ENCODE assay signal across 10 cellular contexts in genomic region chr6:52514514-52514913, GRCh38.
DNase-seq lines count a peak whose midpoint lies in the region; ATAC-seq and TF ChIP-seq lines count a peak whose summit lies in the region.
"Had no signal": no experiment of that assay in that cellular context is flagged by ENCODE, and none has a peak within 500 bp of the region (broad histone marks: within the 10 kb centered on the region; RNA-seq: fewer than 3 reads in every experiment).

No MANE protein-coding gene starts in this region.

- no peak for ATAC-seq in GM21529 (IDR thresholded peaks at IDR 0.05; ENCODE audit: unreplicated experiment)
- no peak for ATAC-seq in GM19023 (IDR thresholded peaks at IDR 0.05; ENCODE audit: unreplicated experiment)
- no peak for ATAC-seq in GM21825 (IDR thresholded peaks at IDR 0.05; ENCODE audit: unreplicated experiment)
- no peak for ATAC-seq in HG03520 (IDR thresholded peaks at IDR 0.05; ENCODE audit: unreplicated experiment)

- DNase-seq in AG20443 (ENCODE audit: low spot score) (peak; percentile 68), NB4 (ENCODE audit: low read depth) (peak; percentile 81), epithelial cell of proximal tubule (ENCODE audit: low read depth) (peak; percentile 91), neural crest cell (ENCODE audit: low read depth, low spot score) (no peak)
- DNase-seq: DMS79 treated with DMSO at 0.1 percent for 48 hours had no signal

- H3K36me3 Mint-ChIP-seq in neural crest cell (ENCODE audit: low read depth): peaks cover 13% of the 10 kb centered on the region

- TF ChIP-seq CTCF in NB4 (IDR thresholded peaks at IDR 0.05; ENCODE audit: low read depth, low read length) (no peak), epithelial cell of proximal tubule (conservative IDR thresholded peaks at IDR 0.05; ENCODE audit: low read depth, low read length) (no peak), neural crest cell (conservative IDR thresholded peaks at IDR 0.05) (no peak)

- H3K4me3 ChIP-seq in NB4 (ENCODE audit: low read depth, low read length): no peak overlapping the region
- no peak overlapping the region for H3K4me3 ChIP-seq in epithelial cell of proximal tubule (ENCODE audit: low read depth, low read length)
- H3K4me3 ChIP-seq: prostate gland had no signal

- no peaks in the 10 kb centered on the region for H3K9me3 Mint-ChIP-seq in neural crest cell

- TF ChIP-seq POLR2A in NB4 (IDR thresholded peaks at IDR 0.05; ENCODE audit: extremely low read depth, insufficient read length): no peak

- no peak overlapping the region for H3K4me3 Mint-ChIP-seq in neural crest cell

- H3K27me3 Mint-ChIP-seq in neural crest cell (ENCODE audit: low read depth): no peaks in the 10 kb centered on the region

- H3K27ac Mint-ChIP-seq in neural crest cell (ENCODE audit: unreplicated experiment): peak overlapping the region; percentile 64

- H3K4me1 Mint-ChIP-seq in neural crest cell: peaks cover 37% of the 10 kb centered on the region
